Comparison of ENCODE assay signal across 8 cellular contexts in genomic region chr6:96391776-96392175, GRCh38.
DNase-seq lines count a peak whose midpoint lies in the region; ATAC-seq and TF ChIP-seq lines count a peak whose summit lies in the region.

No MANE protein-coding gene starts in this region.

- CTCF ChIA-PET in WTC11 (lab: Charles Lee): no interaction called here

- H3K4me3 Mint-ChIP-seq in WTC11 (peak overlapping the region; percentile 45), type B pancreatic cell (no peak overlapping the region)

- TF ChIP-seq CTCF in WTC11 (IDR thresholded peaks at IDR 0.05) (no peak), type B pancreatic cell (conservative IDR thresholded peaks at IDR 0.05) (no peak)

- no peaks in the 10 kb centered on the region for H3K27me3 Mint-ChIP-seq in WTC11 (ENCODE audit: low read depth)
- H3K27me3 Mint-ChIP-seq in type B pancreatic cell: no peaks in the 10 kb centered on the region

- POLR2A ChIA-PET in WTC11 (lab: Charles Lee): interaction anchor here (1.0 kb wide), 1 partner anchor 24 kb away, joined by 4 read pairs; no protein-coding TSS in a partner anchor

- ATAC-seq in GM18909 (IDR thresholded peaks at IDR 0.05; ENCODE audit: poor library complexity, unreplicated experiment) (peak; percentile 81), WTC11 (peak; percentile 96), GM21528 (IDR thresholded peaks at IDR 0.05; ENCODE audit: low FRiP score, unreplicated experiment) (no peak), HG03025 (IDR thresholded peaks at IDR 0.05; ENCODE audit: low FRiP score, unreplicated experiment) (no peak), GM21717 (IDR thresholded peaks at IDR 0.05; ENCODE audit: unreplicated experiment) (no peak)

- peak overlapping the region; percentile 78 for H3K27ac Mint-ChIP-seq in WTC11
- H3K27ac Mint-ChIP-seq in type B pancreatic cell: no peak overlapping the region

- DNase-seq in M059J (ENCODE audit: low read depth) (peak; percentile 2), WTC11 (ENCODE audit: low spot score) (peak; percentile 74), mucosa of gallbladder (ENCODE audit: low spot score) (peak; percentile 11), type B pancreatic cell (ENCODE audit: extremely low spot score, unreplicated experiment) (no peak)

- peaks cover 37% of the 10 kb centered on the region for H3K4me1 Mint-ChIP-seq in WTC11
- no peaks in the 10 kb centered on the region for H3K4me1 Mint-ChIP-seq in type B pancreatic cell (ENCODE audit: unreplicated experiment)

- H3K9me3 Mint-ChIP-seq in WTC11 (no peaks in the 10 kb centered on the region), type B pancreatic cell (no peaks in the 10 kb centered on the region)

- H3K36me3 Mint-ChIP-seq in WTC11: no peaks in the 10 kb centered on the region
- no peaks in the 10 kb centered on the region for H3K36me3 Mint-ChIP-seq in type B pancreatic cell

TF ChIP-seq in WTC11, 78 proteins besides CTCF, POLR2A, EP300 and RAD21:
- TF ChIP-seq GABPB1 (CRISPR knock-in tag; IDR thresholded peaks at IDR 0.05) (no peak), CBFB (CRISPR knock-in tag; IDR thresholded peaks at IDR 0.05; ENCODE audit: low read depth) (no peak), KAT7 (CRISPR knock-in tag; IDR thresholded peaks at IDR 0.05; ENCODE audit: borderline replicate concordance) (no peak), IRF1 (CRISPR knock-in tag; IDR thresholded peaks at IDR 0.05) (no peak), STAT6 (CRISPR knock-in tag; conservative IDR thresholded peaks at IDR 0.05; ENCODE audit: low read depth) (no peak), ZSCAN18 (CRISPR knock-in tag; IDR thresholded peaks at IDR 0.05) (no peak), ZNF121 (CRISPR knock-in tag; IDR thresholded peaks at IDR 0.05) (no peak), RELA (CRISPR knock-in tag; IDR thresholded peaks at IDR 0.05; ENCODE audit: borderline replicate concordance) (no peak), MYBL2 (CRISPR knock-in tag; IDR thresholded peaks at IDR 0.05) (no peak), ZNF423 (CRISPR knock-in tag; IDR thresholded peaks at IDR 0.05) (no peak), OVOL2 (CRISPR knock-in tag; IDR thresholded peaks at IDR 0.05; ENCODE audit: borderline replicate concordance) (no peak)

Comparison
In these comparisons a context has a peak if more than half of its experiments do, and no peak if none do; other contexts are left out.
1. ATAC-seq: peak in GM18909 (single experiment) and WTC11 (single experiment); none in GM21528 (single experiment), HG03025 (single experiment) and GM21717 (single experiment).